ENCODE assay signal across 1 cellular context in the genomic region with DNA sequence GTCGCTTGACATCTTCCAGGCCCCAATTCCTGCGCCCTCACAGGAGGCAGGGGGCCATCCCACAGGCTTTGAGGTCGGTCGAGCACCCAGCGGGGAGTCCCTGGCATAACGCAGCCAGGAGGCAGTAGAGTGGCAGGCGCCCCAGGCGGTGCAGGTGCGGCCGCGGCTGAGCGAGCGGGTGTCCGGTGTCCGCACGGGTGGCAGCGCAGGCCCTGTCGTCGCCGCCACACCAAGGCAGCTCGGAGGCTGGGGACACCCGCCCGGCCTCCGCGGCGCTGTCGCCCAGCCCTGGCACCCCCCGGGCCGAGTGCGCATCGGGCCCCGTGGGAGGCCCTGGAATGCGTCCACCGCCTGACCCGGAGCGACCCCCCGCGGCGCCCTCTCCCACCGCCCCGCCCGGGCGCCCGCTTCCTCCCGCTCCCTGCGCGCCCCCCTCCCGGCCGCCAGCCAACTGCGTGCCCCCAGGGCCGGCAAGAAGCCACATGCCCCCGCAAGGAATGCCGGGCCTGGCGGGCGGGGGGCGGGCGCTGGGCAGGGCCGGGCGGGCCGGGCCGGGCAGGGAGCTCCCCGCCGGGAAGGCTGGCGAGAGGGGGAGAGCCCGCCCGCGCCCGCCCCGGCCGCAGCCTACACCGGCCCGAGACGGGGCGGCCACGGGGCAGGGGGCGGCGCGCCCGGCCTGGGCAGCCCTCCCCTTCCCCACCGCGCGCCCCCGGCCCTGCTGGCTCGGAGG.
TF ChIP-seq lines count a peak whose summit lies in the region.

No MANE protein-coding gene starts in this region.

TF ChIP-seq in HEK293, 187 proteins besides CTCF, POLR2A, EP300 and RAD21 (continued from another document):
- TF ChIP-seq ZXDB (tag by site-specific recombination; IDR thresholded peaks at IDR 0.05) (0 out of 2 replicates have a peak, but pooled peaks have one; percentile 24), ZNF48 (tag by site-specific recombination; IDR thresholded peaks at IDR 0.05) (no peak), GLIS1 (tag by site-specific recombination; IDR thresholded peaks at IDR 0.05) (peak; percentile 85), HOXA7 (CRISPR knock-in tag; IDR thresholded peaks at IDR 0.05; ENCODE audit: borderline replicate concordance) (no peak), ZNF558 (tag by site-specific recombination; IDR thresholded peaks at IDR 0.05) (no peak), ZNF473 (tag by site-specific recombination; IDR thresholded peaks at IDR 0.05) (no peak), ZNF223 (tag by site-specific recombination; IDR thresholded peaks at IDR 0.05) (0 out of 2 replicates have a peak, but pooled peaks have one; percentile 22), BCL11B (tag by site-specific recombination; IDR thresholded peaks at IDR 0.05; ENCODE audit: low read depth) (no peak), MYNN (tag by site-specific recombination; IDR thresholded peaks at IDR 0.05; ENCODE audit: borderline replicate concordance) (no peak), ZNF350 (tag by site-specific recombination; IDR thresholded peaks at IDR 0.05) (no peak), GLIS2 (tag by site-specific recombination; IDR thresholded peaks at IDR 0.05) (peak; percentile 40; the same call in 1 of the 2 replicates), ZNF175 (tag by site-specific recombination; IDR thresholded peaks at IDR 0.05) (no peak), ZBTB17 (tag by site-specific recombination; IDR thresholded peaks at IDR 0.05) (no peak), ZNF138 (tag by site-specific recombination; IDR thresholded peaks at IDR 0.05; ENCODE audit: borderline replicate concordance) (no peak), ZNF830 (tag by site-specific recombination; IDR thresholded peaks at IDR 0.05; ENCODE audit: low read depth) (no peak), ZNF2 (tag by site-specific recombination; IDR thresholded peaks at IDR 0.05) (no peak), ZNF548 (tag by site-specific recombination; IDR thresholded peaks at IDR 0.05) (no peak), ZNF433 (tag by site-specific recombination; IDR thresholded peaks at IDR 0.05; ENCODE audit: low read depth) (no peak), ZNF37A (tag by site-specific recombination; IDR thresholded peaks at IDR 0.05) (no peak), ZNF529 (tag by site-specific recombination; IDR thresholded peaks at IDR 0.05; ENCODE audit: insufficient replicate concordance) (no peak), ZIC2 (tag by site-specific recombination; IDR thresholded peaks at IDR 0.05) (peak; percentile 89), ZSCAN30 (tag by site-specific recombination; IDR thresholded peaks at IDR 0.05) (0 out of 2 replicates have a peak, but pooled peaks have one; percentile 30)
- TF ChIP-seq, protein P1, sequence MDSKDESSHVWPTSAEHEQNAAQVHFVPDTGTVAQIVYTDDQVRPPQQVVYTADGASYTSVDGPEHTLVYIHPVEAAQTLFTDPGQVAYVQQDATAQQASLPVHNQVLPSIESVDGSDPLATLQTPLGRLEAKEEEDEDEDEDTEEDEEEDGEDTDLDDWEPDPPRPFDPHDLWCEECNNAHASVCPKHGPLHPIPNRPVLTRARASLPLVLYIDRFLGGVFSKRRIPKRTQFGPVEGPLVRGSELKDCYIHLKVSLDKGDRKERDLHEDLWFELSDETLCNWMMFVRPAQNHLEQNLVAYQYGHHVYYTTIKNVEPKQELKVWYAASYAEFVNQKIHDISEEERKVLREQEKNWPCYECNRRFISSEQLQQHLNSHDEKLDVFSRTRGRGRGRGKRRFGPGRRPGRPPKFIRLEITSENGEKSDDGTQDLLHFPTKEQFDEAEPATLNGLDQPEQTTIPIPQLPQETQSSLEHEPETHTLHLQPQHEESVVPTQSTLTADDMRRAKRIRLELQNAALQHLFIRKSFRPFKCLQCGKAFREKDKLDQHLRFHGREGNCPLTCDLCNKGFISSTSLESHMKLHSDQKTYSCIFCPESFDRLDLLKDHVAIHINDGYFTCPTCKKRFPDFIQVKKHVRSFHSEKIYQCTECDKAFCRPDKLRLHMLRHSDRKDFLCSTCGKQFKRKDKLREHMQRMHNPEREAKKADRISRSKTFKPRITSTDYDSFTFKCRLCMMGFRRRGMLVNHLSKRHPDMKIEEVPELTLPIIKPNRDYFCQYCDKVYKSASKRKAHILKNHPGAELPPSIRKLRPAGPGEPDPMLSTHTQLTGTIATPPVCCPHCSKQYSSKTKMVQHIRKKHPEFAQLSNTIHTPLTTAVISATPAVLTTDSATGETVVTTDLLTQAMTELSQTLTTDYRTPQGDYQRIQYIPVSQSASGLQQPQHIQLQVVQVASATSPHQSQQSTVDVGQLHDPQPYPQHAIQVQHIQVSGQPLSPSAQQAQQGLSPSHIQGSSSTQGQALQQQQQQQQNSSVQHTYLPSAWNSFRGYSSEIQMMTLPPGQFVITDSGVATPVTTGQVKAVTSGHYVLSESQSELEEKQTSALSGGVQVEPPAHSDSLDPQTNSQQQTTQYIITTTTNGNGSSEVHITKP (tag by site-specific recombination; IDR thresholded peaks at IDR 0.05), result no peak
- TF ChIP-seq, protein P2, sequence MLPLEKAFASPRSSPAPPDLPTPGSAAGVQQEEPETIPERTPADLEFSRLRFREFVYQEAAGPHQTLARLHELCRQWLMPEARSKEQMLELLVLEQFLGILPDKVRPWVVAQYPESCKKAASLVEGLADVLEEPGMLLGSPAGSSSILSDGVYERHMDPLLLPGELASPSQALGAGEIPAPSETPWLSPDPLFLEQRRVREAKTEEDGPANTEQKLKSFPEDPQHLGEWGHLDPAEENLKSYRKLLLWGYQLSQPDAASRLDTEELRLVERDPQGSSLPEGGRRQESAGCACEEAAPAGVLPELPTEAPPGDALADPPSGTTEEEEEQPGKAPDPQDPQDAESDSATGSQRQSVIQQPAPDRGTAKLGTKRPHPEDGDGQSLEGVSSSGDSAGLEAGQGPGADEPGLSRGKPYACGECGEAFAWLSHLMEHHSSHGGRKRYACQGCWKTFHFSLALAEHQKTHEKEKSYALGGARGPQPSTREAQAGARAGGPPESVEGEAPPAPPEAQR (tag by site-specific recombination; IDR thresholded peaks at IDR 0.05), result no peak
- TF ChIP-seq, protein P3, sequence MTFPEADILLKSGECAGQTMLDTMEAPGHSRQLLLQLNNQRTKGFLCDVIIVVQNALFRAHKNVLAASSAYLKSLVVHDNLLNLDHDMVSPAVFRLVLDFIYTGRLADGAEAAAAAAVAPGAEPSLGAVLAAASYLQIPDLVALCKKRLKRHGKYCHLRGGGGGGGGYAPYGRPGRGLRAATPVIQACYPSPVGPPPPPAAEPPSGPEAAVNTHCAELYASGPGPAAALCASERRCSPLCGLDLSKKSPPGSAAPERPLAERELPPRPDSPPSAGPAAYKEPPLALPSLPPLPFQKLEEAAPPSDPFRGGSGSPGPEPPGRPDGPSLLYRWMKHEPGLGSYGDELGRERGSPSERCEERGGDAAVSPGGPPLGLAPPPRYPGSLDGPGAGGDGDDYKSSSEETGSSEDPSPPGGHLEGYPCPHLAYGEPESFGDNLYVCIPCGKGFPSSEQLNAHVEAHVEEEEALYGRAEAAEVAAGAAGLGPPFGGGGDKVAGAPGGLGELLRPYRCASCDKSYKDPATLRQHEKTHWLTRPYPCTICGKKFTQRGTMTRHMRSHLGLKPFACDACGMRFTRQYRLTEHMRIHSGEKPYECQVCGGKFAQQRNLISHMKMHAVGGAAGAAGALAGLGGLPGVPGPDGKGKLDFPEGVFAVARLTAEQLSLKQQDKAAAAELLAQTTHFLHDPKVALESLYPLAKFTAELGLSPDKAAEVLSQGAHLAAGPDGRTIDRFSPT (tag by site-specific recombination; IDR thresholded peaks at IDR 0.05), result 0 out of 2 replicates have a peak, but pooled peaks have one; percentile 74
- TF ChIP-seq, protein P4, sequence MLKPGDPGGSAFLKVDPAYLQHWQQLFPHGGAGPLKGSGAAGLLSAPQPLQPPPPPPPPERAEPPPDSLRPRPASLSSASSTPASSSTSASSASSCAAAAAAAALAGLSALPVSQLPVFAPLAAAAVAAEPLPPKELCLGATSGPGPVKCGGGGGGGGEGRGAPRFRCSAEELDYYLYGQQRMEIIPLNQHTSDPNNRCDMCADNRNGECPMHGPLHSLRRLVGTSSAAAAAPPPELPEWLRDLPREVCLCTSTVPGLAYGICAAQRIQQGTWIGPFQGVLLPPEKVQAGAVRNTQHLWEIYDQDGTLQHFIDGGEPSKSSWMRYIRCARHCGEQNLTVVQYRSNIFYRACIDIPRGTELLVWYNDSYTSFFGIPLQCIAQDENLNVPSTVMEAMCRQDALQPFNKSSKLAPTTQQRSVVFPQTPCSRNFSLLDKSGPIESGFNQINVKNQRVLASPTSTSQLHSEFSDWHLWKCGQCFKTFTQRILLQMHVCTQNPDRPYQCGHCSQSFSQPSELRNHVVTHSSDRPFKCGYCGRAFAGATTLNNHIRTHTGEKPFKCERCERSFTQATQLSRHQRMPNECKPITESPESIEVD (tag by site-specific recombination; IDR thresholded peaks at IDR 0.05), result no peak
- TF ChIP-seq, protein P5, sequence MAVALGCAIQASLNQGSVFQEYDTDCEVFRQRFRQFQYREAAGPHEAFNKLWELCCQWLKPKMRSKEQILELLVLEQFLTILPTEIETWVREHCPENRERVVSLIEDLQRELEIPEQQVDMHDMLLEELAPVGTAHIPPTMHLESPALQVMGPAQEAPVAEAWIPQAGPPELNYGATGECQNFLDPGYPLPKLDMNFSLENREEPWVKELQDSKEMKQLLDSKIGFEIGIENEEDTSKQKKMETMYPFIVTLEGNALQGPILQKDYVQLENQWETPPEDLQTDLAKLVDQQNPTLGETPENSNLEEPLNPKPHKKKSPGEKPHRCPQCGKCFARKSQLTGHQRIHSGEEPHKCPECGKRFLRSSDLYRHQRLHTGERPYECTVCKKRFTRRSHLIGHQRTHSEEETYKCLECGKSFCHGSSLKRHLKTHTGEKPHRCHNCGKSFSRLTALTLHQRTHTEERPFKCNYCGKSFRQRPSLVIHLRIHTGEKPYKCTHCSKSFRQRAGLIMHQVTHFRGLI (tag by site-specific recombination; IDR thresholded peaks at IDR 0.05), result 0 out of 2 replicates have a peak, but pooled peaks have one; percentile 34
- TF ChIP-seq, protein P6, sequence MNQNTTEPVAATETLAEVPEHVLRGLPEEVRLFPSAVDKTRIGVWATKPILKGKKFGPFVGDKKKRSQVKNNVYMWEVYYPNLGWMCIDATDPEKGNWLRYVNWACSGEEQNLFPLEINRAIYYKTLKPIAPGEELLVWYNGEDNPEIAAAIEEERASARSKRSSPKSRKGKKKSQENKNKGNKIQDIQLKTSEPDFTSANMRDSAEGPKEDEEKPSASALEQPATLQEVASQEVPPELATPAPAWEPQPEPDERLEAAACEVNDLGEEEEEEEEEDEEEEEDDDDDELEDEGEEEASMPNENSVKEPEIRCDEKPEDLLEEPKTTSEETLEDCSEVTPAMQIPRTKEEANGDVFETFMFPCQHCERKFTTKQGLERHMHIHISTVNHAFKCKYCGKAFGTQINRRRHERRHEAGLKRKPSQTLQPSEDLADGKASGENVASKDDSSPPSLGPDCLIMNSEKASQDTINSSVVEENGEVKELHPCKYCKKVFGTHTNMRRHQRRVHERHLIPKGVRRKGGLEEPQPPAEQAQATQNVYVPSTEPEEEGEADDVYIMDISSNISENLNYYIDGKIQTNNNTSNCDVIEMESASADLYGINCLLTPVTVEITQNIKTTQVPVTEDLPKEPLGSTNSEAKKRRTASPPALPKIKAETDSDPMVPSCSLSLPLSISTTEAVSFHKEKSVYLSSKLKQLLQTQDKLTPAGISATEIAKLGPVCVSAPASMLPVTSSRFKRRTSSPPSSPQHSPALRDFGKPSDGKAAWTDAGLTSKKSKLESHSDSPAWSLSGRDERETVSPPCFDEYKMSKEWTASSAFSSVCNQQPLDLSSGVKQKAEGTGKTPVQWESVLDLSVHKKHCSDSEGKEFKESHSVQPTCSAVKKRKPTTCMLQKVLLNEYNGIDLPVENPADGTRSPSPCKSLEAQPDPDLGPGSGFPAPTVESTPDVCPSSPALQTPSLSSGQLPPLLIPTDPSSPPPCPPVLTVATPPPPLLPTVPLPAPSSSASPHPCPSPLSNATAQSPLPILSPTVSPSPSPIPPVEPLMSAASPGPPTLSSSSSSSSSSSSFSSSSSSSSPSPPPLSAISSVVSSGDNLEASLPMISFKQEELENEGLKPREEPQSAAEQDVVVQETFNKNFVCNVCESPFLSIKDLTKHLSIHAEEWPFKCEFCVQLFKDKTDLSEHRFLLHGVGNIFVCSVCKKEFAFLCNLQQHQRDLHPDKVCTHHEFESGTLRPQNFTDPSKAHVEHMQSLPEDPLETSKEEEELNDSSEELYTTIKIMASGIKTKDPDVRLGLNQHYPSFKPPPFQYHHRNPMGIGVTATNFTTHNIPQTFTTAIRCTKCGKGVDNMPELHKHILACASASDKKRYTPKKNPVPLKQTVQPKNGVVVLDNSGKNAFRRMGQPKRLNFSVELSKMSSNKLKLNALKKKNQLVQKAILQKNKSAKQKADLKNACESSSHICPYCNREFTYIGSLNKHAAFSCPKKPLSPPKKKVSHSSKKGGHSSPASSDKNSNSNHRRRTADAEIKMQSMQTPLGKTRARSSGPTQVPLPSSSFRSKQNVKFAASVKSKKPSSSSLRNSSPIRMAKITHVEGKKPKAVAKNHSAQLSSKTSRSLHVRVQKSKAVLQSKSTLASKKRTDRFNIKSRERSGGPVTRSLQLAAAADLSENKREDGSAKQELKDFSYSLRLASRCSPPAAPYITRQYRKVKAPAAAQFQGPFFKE (tag by site-specific recombination; IDR thresholded peaks at IDR 0.05; ENCODE audit: borderline replicate concordance), result no peak
- TF ChIP-seq, protein P7, sequence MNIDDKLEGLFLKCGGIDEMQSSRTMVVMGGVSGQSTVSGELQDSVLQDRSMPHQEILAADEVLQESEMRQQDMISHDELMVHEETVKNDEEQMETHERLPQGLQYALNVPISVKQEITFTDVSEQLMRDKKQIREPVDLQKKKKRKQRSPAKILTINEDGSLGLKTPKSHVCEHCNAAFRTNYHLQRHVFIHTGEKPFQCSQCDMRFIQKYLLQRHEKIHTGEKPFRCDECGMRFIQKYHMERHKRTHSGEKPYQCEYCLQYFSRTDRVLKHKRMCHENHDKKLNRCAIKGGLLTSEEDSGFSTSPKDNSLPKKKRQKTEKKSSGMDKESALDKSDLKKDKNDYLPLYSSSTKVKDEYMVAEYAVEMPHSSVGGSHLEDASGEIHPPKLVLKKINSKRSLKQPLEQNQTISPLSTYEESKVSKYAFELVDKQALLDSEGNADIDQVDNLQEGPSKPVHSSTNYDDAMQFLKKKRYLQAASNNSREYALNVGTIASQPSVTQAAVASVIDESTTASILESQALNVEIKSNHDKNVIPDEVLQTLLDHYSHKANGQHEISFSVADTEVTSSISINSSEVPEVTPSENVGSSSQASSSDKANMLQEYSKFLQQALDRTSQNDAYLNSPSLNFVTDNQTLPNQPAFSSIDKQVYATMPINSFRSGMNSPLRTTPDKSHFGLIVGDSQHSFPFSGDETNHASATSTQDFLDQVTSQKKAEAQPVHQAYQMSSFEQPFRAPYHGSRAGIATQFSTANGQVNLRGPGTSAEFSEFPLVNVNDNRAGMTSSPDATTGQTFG (tag by site-specific recombination; IDR thresholded peaks at IDR 0.05; ENCODE audit: borderline replicate concordance), result no peak
